8 cellular contexts compared by ENCODE assay signal in genomic region chr16:29731768-29732601, GRCh38. TPM values are rescaled to one million over a fixed set of nuclear protein-coding genes. Genes with fewer than 3 reads are reported as not detected.
DNase-seq lines count a peak whose midpoint lies in the region; ATAC-seq lines count a peak whose summit lies in the region.
"Not testable (repeated sequence)": the region's sequence is repeated elsewhere in the genome, so short reads cannot be mapped to it uniquely, and the experiment has no call there.

No MANE protein-coding gene starts in this region.

- H3K4me1 ChIP-seq in BLaER1: peaks cover 71% of the 10 kb centered on the region

- peaks cover 27% of the 10 kb centered on the region for H3K4me1 Mint-ChIP-seq in T-helper 2 cell treated with Interferon-gamma antibody and Interleukin-4, amounts not matched to agents 5 μg/mL and 100 μg/mL, for 36 hours (ENCODE audit: low read depth)
- H3K4me1 Mint-ChIP-seq in immature natural killer cell: peaks cover 58 to 59% of the 10 kb centered on the region in 2 donors

- ATAC-seq in GM18867 (IDR thresholded peaks at IDR 0.05; ENCODE audit: unreplicated experiment): peak; percentile 74
- peak; percentile 63 for ATAC-seq in GM21737 (IDR thresholded peaks at IDR 0.05; ENCODE audit: unreplicated experiment)
- peak; percentile 71 for ATAC-seq in HG03378 (IDR thresholded peaks at IDR 0.05; ENCODE audit: unreplicated experiment)

- peak overlapping the region; percentile 77 for H3K4me2 ChIP-seq in BLaER1

- H3K27ac Mint-ChIP-seq in T-helper 2 cell treated with Interferon-gamma antibody and Interleukin-4, amounts not matched to agents 5 μg/mL and 100 μg/mL, for 36 hours: peak overlapping the region; percentile 91
- peak overlapping the region; percentile 82 to 99 (median 94) for H3K27ac Mint-ChIP-seq in immature natural killer cell

- H3K36me3 Mint-ChIP-seq in T-helper 2 cell treated with Interferon-gamma antibody and Interleukin-4, amounts not matched to agents 5 μg/mL and 100 μg/mL, for 36 hours (ENCODE audit: low read depth): peaks cover 13% of the 10 kb centered on the region
- not testable (repeated sequence) for H3K36me3 Mint-ChIP-seq in immature natural killer cell

- not testable (repeated sequence) for H3K4me3 ChIP-seq in BLaER1

- H3K27me3 Mint-ChIP-seq in T-helper 2 cell treated with Interferon-gamma antibody and Interleukin-4, amounts not matched to agents 5 μg/mL and 100 μg/mL, for 36 hours (ENCODE audit: low read depth): peaks cover 12% of the 10 kb centered on the region
- peaks cover 2 to 13% (median 7%) of the 10 kb centered on the region in 3 donors for H3K27me3 Mint-ChIP-seq in immature natural killer cell (ENCODE audit: low read depth in 3 of 3)

- not testable (repeated sequence) for H3K27me3 ChIP-seq in BLaER1

- H3K4me3 Mint-ChIP-seq in T-helper 2 cell treated with Interferon-gamma antibody and Interleukin-4, amounts not matched to agents 5 μg/mL and 100 μg/mL, for 36 hours: peak overlapping the region; percentile 61
- H3K4me3 Mint-ChIP-seq in immature natural killer cell: peak overlapping the region; percentile 68 to 85 (median 77)

- not testable (repeated sequence) for H4K20me1 ChIP-seq in BLaER1

- H3K27ac ChIP-seq in BLaER1: not testable (repeated sequence)

- peak; percentile 85 for DNase-seq in T-helper 2 cell treated with Interferon-gamma antibody and Interleukin-4, amounts not matched to agents 5 μg/mL and 100 μg/mL, for 36 hours (ENCODE audit: low spot score)
- peak; percentile 67 for DNase-seq in activated T-cell treated with anti-CD3 and anti-CD28 coated beads for 48 hours (ENCODE audit: low read depth)
- peak; percentile 56 to 62 (median 60) for DNase-seq in immature natural killer cell
- peak; percentile 69 to 78 for DNase-seq in stimulated activated CD4-positive, alpha-beta T cell treated with anti-CD3 and anti-CD28 coated beads, Interleukin-4, amount 100 ng/mL, for 48 hours (ENCODE audit: low read depth in 2 of 2)

- H3K9me3 ChIP-seq in BLaER1: not testable (repeated sequence)

- not testable (repeated sequence) for H3K9ac ChIP-seq in BLaER1

- not testable (repeated sequence) for H3K9me3 Mint-ChIP-seq in T-helper 2 cell treated with Interferon-gamma antibody and Interleukin-4, amounts not matched to agents 5 μg/mL and 100 μg/mL, for 36 hours; immature natural killer cell

- not testable (repeated sequence) for H3K36me3 ChIP-seq in BLaER1

RNA-seq across cellular contexts. Expression of gene C16orf54, which starts 13.8 kb away (rescaled TPM):
- 10 to 100 TPM in 2 of 3 donors, 1 to 10 TPM in 1; 9.6 to 39.8 (median 21.9) TPM for polyA plus RNA-seq in immature natural killer cell

RNA-seq across cellular contexts. Expression of gene ZG16, which starts 46.1 kb away (rescaled TPM):
- polyA plus RNA-seq in immature natural killer cell: not detected

RNA-seq across cellular contexts. Expression of gene QPRT, which starts 53.0 kb away (rescaled TPM):
- 1 to 10 TPM in 2 of 3 donors, under 1 TPM in 1; 0.81 to 4.7 (median 2.1) TPM for polyA plus RNA-seq in immature natural killer cell

RNA-seq across cellular contexts. Expression of gene KIF22, which starts 58.6 kb away (rescaled TPM):
- 10 to 100 TPM; 33.1 to 45.2 (median 33.3) TPM for polyA plus RNA-seq in immature natural killer cell
